ENCODE assay signal across 16 cellular contexts in the genomic region with DNA sequence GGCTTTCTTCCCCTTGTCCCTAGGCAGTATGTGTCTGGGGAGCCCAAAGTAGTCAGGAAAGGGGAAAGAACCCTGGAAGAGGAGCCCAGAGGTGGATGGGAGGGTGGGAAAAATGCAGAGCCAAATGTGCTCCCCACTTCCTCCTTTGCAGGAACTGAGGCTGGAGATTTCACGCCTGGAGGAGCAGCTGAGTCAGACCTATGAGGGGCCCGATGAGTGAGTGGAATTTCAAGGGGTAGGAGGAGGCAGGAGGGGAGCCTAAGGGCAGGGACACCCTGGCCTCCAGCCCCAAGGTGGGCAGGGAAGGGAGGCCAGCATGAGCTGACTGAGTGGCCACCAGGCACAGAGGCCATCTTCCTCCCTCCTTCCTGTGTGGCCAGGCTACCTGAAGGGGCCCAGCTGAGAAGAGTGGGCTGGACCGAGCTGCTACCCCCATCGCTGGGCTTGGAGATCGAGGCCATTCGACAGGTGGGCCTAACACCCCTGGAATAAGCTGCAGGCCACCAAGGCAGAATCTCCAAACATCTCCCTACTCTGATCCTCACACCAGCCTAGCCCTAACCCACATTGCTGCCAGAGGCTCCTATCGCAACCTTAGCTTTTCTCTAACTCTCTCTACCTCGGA. TPM values are rescaled to one million over a fixed set of nuclear protein-coding genes. Genes with fewer than 3 reads are reported as not detected.
DNase-seq lines count a peak whose midpoint lies in the region; ATAC-seq, FAIRE-seq and TF ChIP-seq lines count a peak whose summit lies in the region.
"Had no signal": no experiment of that assay in that cellular context is flagged by ENCODE, and none has a peak within 500 bp of the region (broad histone marks: within the 10 kb centered on the region; RNA-seq: fewer than 3 reads in every experiment).

No MANE protein-coding gene starts in this region.

- peak overlapping the region; percentile 82 for H3K27ac Mint-ChIP-seq in CD4-positive, alpha-beta T cell
- H3K27ac Mint-ChIP-seq in GM23338: peak overlapping the region; percentile 27; the same call in 1 of the 2 replicates

- POLR2A ChIA-PET in CD4-positive, alpha-beta T cell (lab: Charles Lee): interaction anchor here (1.3 to 3.9 kb wide), 4 partner anchors 11 to 43 kb away, joined by 6 to 20 read pairs (median 8); a partner anchor contains a TSS

- H3K4me1 ChIP-seq in GM23338 (ENCODE audit: insufficient read depth): peaks cover 10% of the 10 kb centered on the region
- H3K4me1 ChIP-seq: esophagus squamous epithelium, HAP-1, pancreas had no signal

- no peaks in the 10 kb centered on the region for H3F3A ChIP-seq in GM23338 (replicated peaks; ENCODE audit: low read depth)

- peak overlapping the region; percentile 17 for H3K27ac ChIP-seq in CD4-positive, alpha-beta T cell (ENCODE audit: low read depth, low read length)
- H3K27ac ChIP-seq in GM23338 (ENCODE audit: low read depth) (no peak overlapping the region), SK-N-MC (peak overlapping the region; percentile 79)
- H3K27ac ChIP-seq: brain microvascular endothelial cell, esophagus squamous epithelium, pancreas had no signal

- intact Hi-C loops in CD4-positive, alpha-beta T cell (cut with DNase I, micrococcal nuclease): loop anchor here in 1 of 2 experiments (2.0 kb wide), 1 partner anchor 14 kb away; a partner anchor contains a TSS

- no peaks in the 10 kb centered on the region for H3K27me3 ChIP-seq in CD4-positive, alpha-beta T cell (ENCODE audit: control insufficient read depth, insufficient read depth, low read length)
- H3K27me3 ChIP-seq in GM23338 (ENCODE audit: insufficient read depth) (no peaks in the 10 kb centered on the region), H7 (ENCODE audit: control insufficient read depth, insufficient read depth, low read length) (no peaks in the 10 kb centered on the region; the same call in 1 of the 2 replicates)
- H3K27me3 ChIP-seq: brain microvascular endothelial cell, esophagus squamous epithelium, pancreas had no signal

- no peaks in the 10 kb centered on the region for H3K36me3 ChIP-seq in GM23338 (ENCODE audit: insufficient read depth)
- H3K36me3 ChIP-seq in SK-N-MC (ENCODE audit: insufficient read depth, low read length): no peaks in the 10 kb centered on the region
- no peaks in the 10 kb centered on the region for H3K36me3 ChIP-seq in H7 (replicated peaks; ENCODE audit: control insufficient read depth, insufficient read depth, low read length)
- H3K36me3 ChIP-seq: brain microvascular endothelial cell, esophagus squamous epithelium, HAP-1, pancreas had no signal

- H4K20me1 ChIP-seq in GM23338 (replicated peaks; ENCODE audit: insufficient read depth): no peaks in the 10 kb centered on the region

- H3K9me3 Mint-ChIP-seq in CD4-positive, alpha-beta T cell: no peaks in the 10 kb centered on the region
- no peaks in the 10 kb centered on the region; the same call in 2 of the 3 replicates for H3K9me3 Mint-ChIP-seq in GM23338

- no peak for ATAC-seq in CD4-positive, alpha-beta T cell (ENCODE audit: poor library complexity)
- ATAC-seq in GM23338: no peak
- ATAC-seq in HG02970 (IDR thresholded peaks at IDR 0.05; ENCODE audit: low FRiP score, unreplicated experiment): no peak

- H3K36me3 Mint-ChIP-seq in CD4-positive, alpha-beta T cell (ENCODE audit: low read depth): no peaks in the 10 kb centered on the region
- H3K36me3 Mint-ChIP-seq in GM23338 (ENCODE audit: low read depth): no peaks in the 10 kb centered on the region

- CTCF ChIA-PET in CD4-positive, alpha-beta T cell (lab: Charles Lee): interaction anchor here (1.6 kb wide), 1 partner anchor 81 kb away, joined by 6 read pairs; no protein-coding TSS in a partner anchor

- H3K9me2 ChIP-seq in GM23338 (ENCODE audit: insufficient read depth): no peaks in the 10 kb centered on the region

- no peak for TF ChIP-seq CTCF in CD4-positive, alpha-beta T cell (IDR thresholded peaks at IDR 0.05)
- no peak for TF ChIP-seq CTCF in GM23338 (conservative IDR thresholded peaks at IDR 0.05; ENCODE audit: low read depth in 2 of 2)

- H3K4me2 ChIP-seq in GM23338: no peak overlapping the region

- no peak for FAIRE-seq in HTR-8/SVneo (lab: Jason Lieb, UNC)
- FAIRE-seq: pancreas had no signal

- peak overlapping the region; percentile 49 for H3K4me3 Mint-ChIP-seq in CD4-positive, alpha-beta T cell
- no peak overlapping the region for H3K4me3 Mint-ChIP-seq in GM23338

- H3K4me3 ChIP-seq in GM23338 (no peak overlapping the region), SK-N-MC (no peak overlapping the region), H7 (ENCODE audit: insufficient read depth, low read depth, low read length) (no peak overlapping the region)
- H3K4me3 ChIP-seq: esophagus squamous epithelium, HAP-1, pancreas had no signal

- H3K4me1 Mint-ChIP-seq in CD4-positive, alpha-beta T cell (ENCODE audit: low read depth): peaks cover 68% of the 10 kb centered on the region
- peaks cover 13% of the 10 kb centered on the region for H3K4me1 Mint-ChIP-seq in GM23338

- peak overlapping the region; percentile 56 for H3K9ac ChIP-seq in SK-N-MC (ENCODE audit: insufficient read length)

- no peaks in the 10 kb centered on the region for H3K9me3 ChIP-seq in CD4-positive, alpha-beta T cell (ENCODE audit: control insufficient read depth, low read length)
- H3K9me3 ChIP-seq in SK-N-MC (ENCODE audit: low read depth, low read length): no peaks in the 10 kb centered on the region
- H3K9me3 ChIP-seq: esophagus squamous epithelium, HAP-1, pancreas had no signal

- H3K27me3 Mint-ChIP-seq in CD4-positive, alpha-beta T cell: no peaks in the 10 kb centered on the region
- peaks cover 19% of the 10 kb centered on the region for H3K27me3 Mint-ChIP-seq in GM23338 (ENCODE audit: insufficient read depth, low read depth, poor library complexity)

- no peak overlapping the region for H2AFZ ChIP-seq in GM23338

- H3K79me2 ChIP-seq in GM23338 (replicated peaks; ENCODE audit: insufficient read depth): no peaks in the 10 kb centered on the region

- DNase-seq in CD4-positive, alpha-beta T cell: no peak
- DNase-seq in GM23338 (ENCODE audit: low spot score) (no peak), SK-N-MC (ENCODE audit: low read depth, low spot score) (no peak), iPS-NIHi11 (ENCODE audit: low spot score) (peak; percentile 8), HTR-8/SVneo (ENCODE audit: insufficient read length, low spot score) (no peak), H7 (no peak)
- no peak for DNase-seq in activated effector memory CD4-positive, alpha-beta T cell treated with anti-CD3 and anti-CD28 coated beads, Interleukin-2, amount 50 U/mL, for 16 hours
- DNase-seq: brain microvascular endothelial cell; COR-L47; esophagus squamous epithelium; NCI-H1694; pancreas; stimulated activated CD4-positive, alpha-beta T cell treated with anti-CD3 and anti-CD28 coated beads, Interleukin-2, amount 100 ng/mL, for 48 hours had no signal

TF ChIP-seq in GM23338, 12 proteins besides CTCF, POLR2A, EP300 and RAD21 (continues in another document):
- TF ChIP-seq CREB1 (CRISPR knock-in tag; IDR thresholded peaks at IDR 0.05; ENCODE audit: low read depth): no peak
- TF ChIP-seq EZH2 (IDR thresholded peaks at IDR 0.05; ENCODE audit: low read depth, unreplicated experiment): no peak
- TF ChIP-seq NANOG (IDR thresholded peaks at IDR 0.05; ENCODE audit: borderline replicate concordance): no peak
- TF ChIP-seq, protein P1, sequence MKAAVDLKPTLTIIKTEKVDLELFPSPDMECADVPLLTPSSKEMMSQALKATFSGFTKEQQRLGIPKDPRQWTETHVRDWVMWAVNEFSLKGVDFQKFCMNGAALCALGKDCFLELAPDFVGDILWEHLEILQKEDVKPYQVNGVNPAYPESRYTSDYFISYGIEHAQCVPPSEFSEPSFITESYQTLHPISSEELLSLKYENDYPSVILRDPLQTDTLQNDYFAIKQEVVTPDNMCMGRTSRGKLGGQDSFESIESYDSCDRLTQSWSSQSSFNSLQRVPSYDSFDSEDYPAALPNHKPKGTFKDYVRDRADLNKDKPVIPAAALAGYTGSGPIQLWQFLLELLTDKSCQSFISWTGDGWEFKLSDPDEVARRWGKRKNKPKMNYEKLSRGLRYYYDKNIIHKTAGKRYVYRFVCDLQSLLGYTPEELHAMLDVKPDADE (IDR thresholded peaks at IDR 0.05): no peak
- TF ChIP-seq ZNF331 (CRISPR knock-in tag; IDR thresholded peaks at IDR 0.05; ENCODE audit: low read depth): no peak
- TF ChIP-seq ZNF114 (CRISPR knock-in tag; IDR thresholded peaks at IDR 0.05): no peak
- TF ChIP-seq STAT1 (IDR thresholded peaks at IDR 0.05; ENCODE audit: unreplicated experiment): no peak

RNA-seq across cellular contexts. Expression of a gene that starts 14.3 kb away (rescaled TPM):
- not detected for total RNA-seq in CD4-positive, alpha-beta T cell
- total RNA-seq in GM23338 (2014; rRNA removed; shearing (Covaris generic)): not detected in 2 replicates
- 1.3 and 1.6 TPM in 2 replicates for polyA plus RNA-seq in GM23338 (2016; fragmentation: Nextera tagmentation; extraction: Ambion mirVana)
- total RNA-seq in H7 (2014; rRNA removed; shearing (Covaris generic)): not detected in 2 replicates
- total RNA-seq: esophagus squamous epithelium, pancreas, temporal lobe had no signal
- polyA plus RNA-seq: pancreas had no signal

RNA-seq across cellular contexts. Expression of a gene that starts 16.3 kb away (rescaled TPM):
- total RNA-seq in CD4-positive, alpha-beta T cell: not detected
- not detected in 2 replicates for total RNA-seq in GM23338 (2014; rRNA removed; shearing (Covaris generic))
- polyA plus RNA-seq in GM23338 (2016; fragmentation: Nextera tagmentation; extraction: Ambion mirVana): 1.2 and 1.7 TPM in 2 replicates
- not detected in 2 replicates for total RNA-seq in H7 (2014; rRNA removed; shearing (Covaris generic))
- total RNA-seq: esophagus squamous epithelium, pancreas had no signal
- polyA plus RNA-seq: pancreas had no signal

RNA-seq across cellular contexts. Expression of a gene that starts 20.9 kb away (rescaled TPM):
- total RNA-seq in CD4-positive, alpha-beta T cell: not detected
- total RNA-seq in GM23338 (2014; rRNA removed; shearing (Covaris generic)): not detected in 2 replicates
- 0.44 TPM in 1 of 2 replicates, not detected in the other for polyA plus RNA-seq in GM23338 (2016; fragmentation: Nextera tagmentation; extraction: Ambion mirVana)
- 0.21 and 0.26 TPM in 2 replicates for total RNA-seq in H7 (2014; rRNA removed; shearing (Covaris generic))
- total RNA-seq: esophagus squamous epithelium, temporal lobe had no signal

RNA-seq across cellular contexts. Expression of a gene that starts 32.4 kb away (rescaled TPM):
- not detected for total RNA-seq in CD4-positive, alpha-beta T cell
- total RNA-seq in GM23338 (2014; rRNA removed; shearing (Covaris generic)): 0.90 and 1.6 TPM in 2 replicates
- polyA plus RNA-seq in GM23338 (2016; fragmentation: Nextera tagmentation; extraction: Ambion mirVana): 1.5 TPM in 2 replicates
- total RNA-seq in H7 (2014; rRNA removed; shearing (Covaris generic)): 0.14 and 0.26 TPM in 2 replicates

RNA-seq across cellular contexts. Expression of a gene that starts 42.7 kb away (rescaled TPM):
- 100 to 1,000 TPM; 145 to 151 TPM for total RNA-seq in CD4-positive, alpha-beta T cell
- 147 and 164 TPM in 2 replicates for total RNA-seq in GM23338 (2014; rRNA removed; shearing (Covaris generic))
- 93.6 and 103 TPM in 2 replicates for polyA plus RNA-seq in GM23338 (2016; fragmentation: Nextera tagmentation; extraction: Ambion mirVana)
- total RNA-seq in H7 (2014; rRNA removed; shearing (Covaris generic)): 172 and 194 TPM in 2 replicates
